ENCODE assay signal across 30 cellular contexts in the genomic region with DNA sequence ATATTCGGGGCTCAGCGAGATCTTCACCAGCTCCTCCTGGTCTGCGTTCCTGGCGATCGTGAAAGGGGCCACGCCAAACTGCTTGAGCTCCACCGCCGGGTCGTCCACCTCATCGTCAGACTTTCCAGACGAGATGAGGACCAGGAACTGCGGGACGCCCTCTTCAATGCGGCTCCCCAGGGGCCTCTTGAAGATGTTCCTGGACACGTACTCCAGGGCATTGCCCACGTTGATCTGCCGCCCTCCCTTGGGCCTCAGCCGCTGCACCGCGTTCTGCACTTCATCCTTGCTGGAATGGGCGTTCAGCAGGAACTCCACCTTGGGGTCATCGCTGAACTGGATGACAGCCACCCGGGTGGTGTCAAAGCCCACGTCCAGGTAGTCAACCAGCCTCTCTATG.
"Had no signal": no experiment of that assay in that cellular context is flagged by ENCODE, and none has a peak within 500 bp of the region (broad histone marks: within the 10 kb centered on the region; RNA-seq: fewer than 3 reads in every experiment).

No MANE protein-coding gene starts in this region.

- H2AFZ ChIP-seq: parathyroid adenoma had no signal

- H3K9me3 ChIP-seq: ovary, psoas muscle, right lobe of liver, stomach, suprapubic skin, testis, tibial artery, transverse colon, upper lobe of right lung, uterus had no signal

- H3K79me2 ChIP-seq: parathyroid adenoma had no signal

- H3K9me3 Mint-ChIP-seq: natural killer cell; stimulated activated effector memory CD8-positive, alpha-beta T cell treated with anti-CD3 and anti-CD28 coated beads, Interleukin-12 subunit alpha, Interleukin-12 subunit beta, amount 100 ng/mL, for 72 hours; stimulated activated naive B cell treated with anti-CD40 and anti-IgM and Interleukin-4, amounts not matched to agents 10 μg/mL and 1 μg/mL and 100 μg/mL, for 72 hours; stimulated activated naive CD8-positive, alpha-beta T cell treated with anti-CD3 and anti-CD28 coated beads, Interleukin-15, Interleukin-2, amounts not matched to agents 100 ng/mL and 50 ng/mL, for 24 hours had no signal

- H3K36me3 ChIP-seq: ovary, right lobe of liver, transverse colon, uterus had no signal

- H3K4me3 ChIP-seq: ovary, psoas muscle, right lobe of liver, skin epidermis, stomach, suprapubic skin, testis, tibial artery, transverse colon, upper lobe of right lung, uterus had no signal

- H3K9ac ChIP-seq: parathyroid adenoma had no signal

- H3K27ac Mint-ChIP-seq: naive B cell; natural killer cell; nephron; progenitor cell of endocrine pancreas; stimulated activated effector memory CD8-positive, alpha-beta T cell treated with anti-CD3 and anti-CD28 coated beads, Interleukin-12 subunit alpha, Interleukin-12 subunit beta, amount 100 ng/mL, for 72 hours; stimulated activated naive B cell treated with anti-CD40 and anti-IgM and Interleukin-4, amounts not matched to agents 10 μg/mL and 1 μg/mL and 100 μg/mL, for 72 hours; stimulated activated naive CD8-positive, alpha-beta T cell treated with anti-CD3 and anti-CD28 coated beads, Interleukin-15, Interleukin-2, amounts not matched to agents 100 ng/mL and 50 ng/mL, for 24 hours; type B pancreatic cell had no signal

- H3K27ac ChIP-seq: ovary, parathyroid adenoma, psoas muscle, right lobe of liver, skin epidermis, suprapubic skin, testis, tibial artery, transverse colon, upper lobe of right lung had no signal

- H3K27me3 ChIP-seq: ovary, right lobe of liver, suprapubic skin, testis, tibial artery, transverse colon, upper lobe of right lung, uterus had no signal

- H3K4me1 ChIP-seq: parathyroid adenoma, psoas muscle, right lobe of liver, suprapubic skin, testis, tibial artery, transverse colon, upper lobe of right lung, uterus had no signal

- H3K4me3 Mint-ChIP-seq: naive B cell; natural killer cell; nephron; neural crest cell; stimulated activated effector memory CD8-positive, alpha-beta T cell treated with anti-CD3 and anti-CD28 coated beads, Interleukin-12 subunit alpha, Interleukin-12 subunit beta, amount 100 ng/mL, for 72 hours; stimulated activated naive B cell treated with anti-CD40 and anti-IgM and Interleukin-4, amounts not matched to agents 10 μg/mL and 1 μg/mL and 100 μg/mL, for 72 hours; stimulated activated naive CD8-positive, alpha-beta T cell treated with anti-CD3 and anti-CD28 coated beads, Interleukin-15, Interleukin-2, amounts not matched to agents 100 ng/mL and 50 ng/mL, for 24 hours; type B pancreatic cell had no signal

- ATAC-seq: natural killer cell; psoas muscle; right cardiac atrium; right lobe of liver; stimulated activated effector memory CD8-positive, alpha-beta T cell treated with anti-CD3 and anti-CD28 coated beads, Interleukin-12 subunit alpha, Interleukin-12 subunit beta, amount 100 ng/mL, for 72 hours; stimulated activated naive B cell treated with anti-CD40 and anti-IgM and Interleukin-4, amounts not matched to agents 10 μg/mL and 1 μg/mL and 100 μg/mL, for 72 hours; upper lobe of right lung had no signal

- DNase-seq: naive B cell; natural killer cell; occipital lobe; ovary; posterior cingulate gyrus; psoas muscle; right cardiac atrium; right lobe of liver; stimulated activated CD4-positive, alpha-beta T cell treated with anti-CD3 and anti-CD28 coated beads, Interleukin-15, amount 100 ng/mL, for 24 hours; stimulated activated CD4-positive, alpha-beta T cell treated with anti-CD3 and anti-CD28 coated beads, Interleukin-2, amount 100 ng/mL, for 24 hours; stimulated activated CD4-positive, alpha-beta T cell treated with anti-CD3 and anti-CD28 coated beads, Interleukin-2, amount 100 ng/mL, for 48 hours; stimulated activated CD4-positive, alpha-beta T cell treated with anti-CD3 and anti-CD28 coated beads, Interleukin-4, amount 100 ng/mL, for 24 hours; stimulated activated naive B cell treated with anti-CD40 and anti-IgM and Interleukin-4, amounts not matched to agents 10 μg/mL and 1 μg/mL and 100 μg/mL, for 72 hours; stimulated activated naive CD4-positive, alpha-beta T cell treated with Interleukin-2 at 50 U/mL for 16 hours; stomach; substantia nigra; testis; tibial artery; transverse colon; upper lobe of right lung; uterus had no signal

- H3K27me3 Mint-ChIP-seq: stimulated activated naive CD8-positive, alpha-beta T cell treated with anti-CD3 and anti-CD28 coated beads, Interleukin-15, Interleukin-2, amounts not matched to agents 100 ng/mL and 50 ng/mL, for 24 hours had no signal

- H3K4me1 Mint-ChIP-seq: naive B cell; natural killer cell; nephron; neural crest cell; stimulated activated effector memory CD8-positive, alpha-beta T cell treated with anti-CD3 and anti-CD28 coated beads, Interleukin-12 subunit alpha, Interleukin-12 subunit beta, amount 100 ng/mL, for 72 hours; stimulated activated naive B cell treated with anti-CD40 and anti-IgM and Interleukin-4, amounts not matched to agents 10 μg/mL and 1 μg/mL and 100 μg/mL, for 72 hours had no signal

- H3K36me3 Mint-ChIP-seq: naive B cell; natural killer cell; stimulated activated naive B cell treated with anti-CD40 and anti-IgM and Interleukin-4, amounts not matched to agents 10 μg/mL and 1 μg/mL and 100 μg/mL, for 72 hours had no signal
